27 cellular contexts compared by ENCODE assay signal in the genomic region with DNA sequence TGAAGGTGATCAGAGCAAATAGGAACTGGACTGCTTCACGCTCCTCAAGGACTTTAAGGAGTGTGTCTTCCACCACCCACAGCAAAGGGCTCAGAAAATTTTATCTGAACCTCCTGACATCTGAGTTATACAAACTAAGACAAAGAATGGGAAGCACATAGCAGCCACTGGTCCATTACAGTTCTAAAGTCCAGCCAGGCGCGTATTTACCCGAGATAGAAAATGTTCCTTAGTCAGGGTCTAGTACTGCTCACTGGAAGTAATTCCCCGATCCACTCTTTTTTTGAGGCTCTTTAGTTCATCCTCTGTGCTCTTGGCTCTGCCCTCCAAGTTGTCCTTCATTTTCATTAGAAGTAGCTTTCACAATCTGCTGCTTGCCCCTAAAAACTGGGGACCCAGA.
"Had no signal": no experiment of that assay in that cellular context is flagged by ENCODE, and none has a peak within 500 bp of the region (broad histone marks: within the 10 kb centered on the region; RNA-seq: fewer than 3 reads in every experiment).

No MANE protein-coding gene starts in this region.

- ATAC-seq: activated CD8-positive, alpha-beta T cell treated with anti-CD3 and anti-CD28 coated beads for 36 hours; activated naive CD4-positive, alpha-beta T cell treated with anti-CD3 and anti-CD28 coated beads, Interleukin-2, amount 50 U/mL, for 72 hours; activated T-cell treated with anti-CD3 and anti-CD28 coated beads, Interleukin-2, amount 50 U/mL, for 72 hours; activated T-helper 17 cell treated with anti-CD3 and anti-CD28 coated beads, Interleukin-2, amount 50 U/mL, for 72 hours; body of pancreas; PC-3 had no signal

- H3K27me3 ChIP-seq: adrenal gland, body of pancreas, breast epithelium, Peyer's patch, SJSA1 had no signal

- DNase-seq: activated CD4-positive, alpha-beta T cell treated with anti-CD3 and anti-CD28 coated beads, Interleukin-2, amount 10 ng/mL, durations not matched to agents 24 days and 14 days; activated CD4-positive, alpha-beta T cell treated with anti-CD3 and anti-CD28 coated beads, Interleukin-2, amount 50 U/mL, for 4 hours; activated CD8-positive, alpha-beta T cell treated with anti-CD3 and anti-CD28 coated beads for 36 hours; activated effector memory CD4-positive, alpha-beta T cell treated with anti-CD3 and anti-CD28 coated beads, Interleukin-2, amount 50 U/mL, for 16 hours; activated naive CD4-positive, alpha-beta T cell treated with Interleukin-2 at 50 U/mL for 16 hours; activated T-cell treated with anti-CD3 and anti-CD28 coated beads, Interleukin-2, amount 50 U/mL, for 1 hour; activated T-cell treated with anti-CD3 and anti-CD28 coated beads, Interleukin-2, amount 50 U/mL, for 72 hours; adrenal gland; body of pancreas; Karpas-422; NCI-H1105; NCI-H1417 treated with DMSO at 0.1 percent for 48 hours; NCI-H187 treated with DMSO at 0.1 percent for 48 hours; NCI-H2081; NCI-H345; NCI-H524 treated with DMSO at 0.1 percent for 48 hours; PC-3; Peyer's patch; RPMI8226; SHP77 treated with DMSO at 0.1 percent for 48 hours; SK-N-SH had no signal

- H3K36me3 ChIP-seq: adrenal gland, breast epithelium, Peyer's patch, SJSA1 had no signal

- H3K27ac ChIP-seq: adrenal gland, body of pancreas, breast epithelium, Peyer's patch, SJSA1 had no signal

- H3K4me1 ChIP-seq: adrenal gland, body of pancreas, breast epithelium had no signal

- H3K9me3 ChIP-seq: adrenal gland, body of pancreas, breast epithelium, Peyer's patch, SJSA1, SK-N-SH had no signal

- FAIRE-seq: astrocyte, TTC549 had no signal

- H3K4me2 ChIP-seq: SK-N-SH had no signal

- H3K9ac ChIP-seq: SK-N-SH had no signal

- H3K4me3 ChIP-seq: adrenal gland, body of pancreas, breast epithelium, Peyer's patch, SJSA1 had no signal
